In the genomic region with DNA sequence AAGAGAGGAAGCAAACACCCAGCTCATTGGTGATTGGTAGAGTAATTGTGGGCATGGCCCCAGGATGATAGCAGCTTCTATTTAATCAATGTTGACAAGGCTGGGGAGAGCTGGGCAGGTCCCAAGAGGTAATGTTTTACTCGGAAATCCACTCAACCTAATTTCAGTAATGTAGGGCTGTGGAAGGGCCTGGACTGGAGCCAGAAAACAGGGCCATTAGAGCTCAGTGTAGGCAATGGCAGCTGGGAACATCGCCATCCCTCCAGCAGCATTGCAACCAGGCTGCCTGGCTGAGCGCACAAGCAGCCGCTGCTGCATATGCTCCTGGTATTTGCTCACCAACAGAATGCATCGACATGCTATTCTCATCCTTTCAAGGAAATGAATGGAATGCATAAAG, we compare ENCODE assay signal across 14 cellular contexts.
DNase-seq lines count a peak whose midpoint lies in the region; FAIRE-seq and TF ChIP-seq lines count a peak whose summit lies in the region.
"Had no signal": no experiment of that assay in that cellular context is flagged by ENCODE, and none has a peak within 500 bp of the region (broad histone marks: within the 10 kb centered on the region; RNA-seq: fewer than 3 reads in every experiment).

No MANE protein-coding gene starts in this region.

- FAIRE-seq in kidney (lab: Jason Lieb, UNC) (no peak), GM12892 (lab: Jason Lieb, UNC) (no peak)

- intact Hi-C loops in kidney (cut with DNase I) = no loop called here

- no peak overlapping the region for H3K9ac ChIP-seq in kidney (ENCODE audit: low read length in 2 of 2)

- H3K27ac ChIP-seq in kidney (ENCODE audit: low read depth in 2 of 2, low read length in 2 of 2) = no peak overlapping the region
- H3K27ac ChIP-seq: 22Rv1 had no signal

- no peak for TF ChIP-seq CTCF in kidney (IDR thresholded peaks at IDR 0.05; ENCODE audit: borderline replicate concordance, extremely low read depth, insufficient read depth)

- H3K4me3 ChIP-seq in skeletal muscle cell (ENCODE audit: low read depth, low read length) (no peak overlapping the region), kidney (ENCODE audit: low read length in 2 of 2) (no peak overlapping the region)

- DNase-seq in DMS53 (lab: John Stamatoyannopoulos, UW) (peak; percentile 32), DMS53 treated with DMSO at 0.1 percent for 48 hours (lab: John Stamatoyannopoulos, UW; ENCODE audit: unreplicated experiment) (no peak), NCI-H345 treated with DMSO at 0.1 percent for 48 hours (lab: John Stamatoyannopoulos, UW; ENCODE audit: unreplicated experiment) (peak; percentile 40), cerebellar nuclear complex (lab: John Stamatoyannopoulos, UW) (peak; percentile 50 to 84), skeletal muscle cell (ENCODE audit: low read depth) (peak; percentile 36), amniotic stem cell (lab: John Stamatoyannopoulos, UW) (no peak), kidney (no peak), GM12892 (ENCODE audit: insufficient read length) (no peak)
- DNase-seq: activated naive CD4-positive, alpha-beta T cell treated with anti-CD3 and anti-CD28 coated beads, Interleukin-2, amount 50 U/mL, for 16 hours; effector memory CD4-positive, alpha-beta T cell; GF-D8; naive thymus-derived CD8-positive, alpha-beta T cell; NCI-H226 had no signal

- no peaks in the 10 kb centered on the region for H3K9me3 ChIP-seq in kidney (ENCODE audit: control insufficient read depth in 1 of 2, low read length in 2 of 2)

- H3K36me3 ChIP-seq in kidney (ENCODE audit: control insufficient read depth in 1 of 2, insufficient read depth in 2 of 2, low read length in 2 of 2) = no peaks in the 10 kb centered on the region

- no peak for TF ChIP-seq POLR2A in GM12892 (IDR thresholded peaks at IDR 0.05; ENCODE audit: low read depth, low read length)

- H3K4me1 ChIP-seq in kidney (ENCODE audit: control insufficient read depth in 1 of 2, insufficient read depth in 1 of 2, low read depth in 1 of 2, low read length in 2 of 2) = no peaks in the 10 kb centered on the region

Comparison
In these comparisons a context has a peak if more than half of its experiments do, and no peak if none do; other contexts are left out.
1. DNase-seq: peak in DMS53 (single experiment), NCI-H345 treated with DMSO at 0.1 percent for 48 hours (single experiment), cerebellar nuclear complex (2 of 2) and skeletal muscle cell (single experiment); none in DMS53 treated with DMSO at 0.1 percent for 48 hours (single experiment), amniotic stem cell (single experiment), kidney (single experiment) and GM12892 (single experiment).